24 cellular contexts compared by ENCODE assay signal in the genomic region with DNA sequence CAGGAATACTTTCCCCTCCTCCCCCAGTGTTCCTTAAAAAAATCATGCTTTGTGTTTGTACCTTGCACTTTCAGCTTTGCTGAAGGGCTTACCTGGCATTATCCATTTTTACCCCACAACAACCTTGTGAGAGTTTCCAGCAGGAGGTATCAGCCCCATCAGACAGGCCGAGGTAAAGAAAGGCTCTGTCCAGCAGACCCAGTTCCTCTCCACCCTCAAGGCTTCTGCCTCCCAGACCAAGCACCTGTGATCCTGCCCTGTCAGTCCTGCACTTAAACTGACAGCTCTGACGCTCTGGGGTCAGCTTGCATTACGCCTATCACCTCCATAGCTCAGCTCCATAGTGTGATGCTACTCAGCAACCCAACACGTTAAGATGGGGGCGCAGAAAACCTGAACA.
"Had no signal": no experiment of that assay in that cellular context is flagged by ENCODE, and none has a peak within 500 bp of the region (broad histone marks: within the 10 kb centered on the region; RNA-seq: fewer than 3 reads in every experiment).

No MANE protein-coding gene starts in this region.

- H2AFZ ChIP-seq: hepatocyte, parathyroid adenoma had no signal

- H3K27ac Mint-ChIP-seq: natural killer cell treated with Interleukin-12 subunit alpha and Interleukin-12 subunit beta and Interleukin-15 and Interleukin-18, amount 100 ng/mL, for 72 hours; progenitor cell of endocrine pancreas; stimulated activated memory B cell treated with anti-CD40 and anti-IgM and Interleukin-4, amounts not matched to agents 10 μg/mL and 1 μg/mL and 100 μg/mL, for 72 hours; stimulated activated naive CD8-positive, alpha-beta T cell treated with anti-CD3 and anti-CD28 coated beads, Interleukin-15, amount 100 ng/mL, for 72 hours; type B pancreatic cell had no signal

- H3K4me1 ChIP-seq: left ventricle myocardium inferior, parathyroid adenoma, right atrium auricular region, right lobe of liver, tibial nerve, vagina had no signal

- H3K36me3 Mint-ChIP-seq: naive thymus-derived CD4-positive, alpha-beta T cell; natural killer cell treated with Interleukin-12 subunit alpha and Interleukin-12 subunit beta and Interleukin-15 and Interleukin-18, amount 100 ng/mL, for 72 hours; stimulated activated memory B cell treated with anti-CD40 and anti-IgM and Interleukin-4, amounts not matched to agents 10 μg/mL and 1 μg/mL and 100 μg/mL, for 72 hours; type B pancreatic cell had no signal

- H3K4me1 Mint-ChIP-seq: stimulated activated memory B cell treated with anti-CD40 and anti-IgM and Interleukin-4, amounts not matched to agents 10 μg/mL and 1 μg/mL and 100 μg/mL, for 72 hours; stimulated activated naive CD8-positive, alpha-beta T cell treated with anti-CD3 and anti-CD28 coated beads, Interleukin-15, amount 100 ng/mL, for 72 hours had no signal

- H3K79me2 ChIP-seq: hepatocyte, parathyroid adenoma had no signal

- H3K4me3 ChIP-seq: hepatocyte, left ventricle myocardium inferior, lung, mucosa of descending colon, right atrium auricular region, right lobe of liver, smooth muscle cell, tibial nerve, vagina had no signal

- H3K4me3 Mint-ChIP-seq: naive thymus-derived CD4-positive, alpha-beta T cell; natural killer cell treated with Interleukin-12 subunit alpha and Interleukin-12 subunit beta and Interleukin-15 and Interleukin-18, amount 100 ng/mL, for 72 hours; stimulated activated memory B cell treated with anti-CD40 and anti-IgM and Interleukin-4, amounts not matched to agents 10 μg/mL and 1 μg/mL and 100 μg/mL, for 72 hours; stimulated activated naive CD8-positive, alpha-beta T cell treated with anti-CD3 and anti-CD28 coated beads, Interleukin-15, amount 100 ng/mL, for 72 hours; type B pancreatic cell had no signal

- H3K27me3 Mint-ChIP-seq: stimulated activated memory B cell treated with anti-CD40 and anti-IgM and Interleukin-4, amounts not matched to agents 10 μg/mL and 1 μg/mL and 100 μg/mL, for 72 hours had no signal

- H3K27me3 ChIP-seq: hepatocyte, right atrium auricular region, right lobe of liver, vagina had no signal

- H3K4me2 ChIP-seq: hepatocyte, smooth muscle cell had no signal

- H3K9ac ChIP-seq: parathyroid adenoma had no signal

- H3K9me3 Mint-ChIP-seq: natural killer cell treated with Interleukin-12 subunit alpha and Interleukin-12 subunit beta and Interleukin-15 and Interleukin-18, amount 100 ng/mL, for 72 hours; stimulated activated naive CD8-positive, alpha-beta T cell treated with anti-CD3 and anti-CD28 coated beads, Interleukin-15, amount 100 ng/mL, for 72 hours; type B pancreatic cell had no signal

- H3K9me3 ChIP-seq: left ventricle myocardium inferior, mucosa of descending colon, right atrium auricular region, right lobe of liver, tibial nerve, vagina had no signal

- ATAC-seq: mucosa of descending colon; naive thymus-derived CD4-positive, alpha-beta T cell; natural killer cell treated with Interleukin-12 subunit alpha and Interleukin-12 subunit beta and Interleukin-15 and Interleukin-18, amount 100 ng/mL, for 72 hours; right lobe of liver; stimulated activated memory B cell treated with anti-CD40 and anti-IgM and Interleukin-4, amounts not matched to agents 10 μg/mL and 1 μg/mL and 100 μg/mL, for 72 hours; stimulated activated naive CD8-positive, alpha-beta T cell treated with anti-CD3 and anti-CD28 coated beads, Interleukin-15, amount 100 ng/mL, for 72 hours had no signal

- DNase-seq: islet precursor cell; left ventricle myocardium inferior; midbrain; mucosa of descending colon; naive thymus-derived CD4-positive, alpha-beta T cell; right lobe of liver; stimulated activated CD4-positive, alpha-beta T cell treated with anti-CD3 and anti-CD28 coated beads, Interleukin-1b, Interleukin-23, amount 100 ng/mL, for 48 hours; stimulated activated CD4-positive, alpha-beta T cell treated with anti-CD3 and anti-CD28 coated beads, Interleukin-2, amount 100 ng/mL, for 48 hours; stimulated activated CD4-positive, alpha-beta T cell treated with anti-CD3 and anti-CD28 coated beads, Interleukin-4, amount 100 ng/mL, for 4 hours; stimulated activated CD8-positive, alpha-beta memory T cell treated with anti-CD3 and anti-CD28 coated beads, Interleukin-4, amount 100 ng/mL, for 48 hours; stimulated activated naive CD4-positive, alpha-beta T cell treated with Interleukin-2 at 50 U/mL for 16 hours; stimulated activated naive CD8-positive, alpha-beta T cell treated with anti-CD3 and anti-CD28 coated beads, Interleukin-15, amount 100 ng/mL, for 72 hours; substantia nigra had no signal

- H3K36me3 ChIP-seq: left ventricle myocardium inferior, right atrium auricular region, right lobe of liver, tibial nerve, vagina had no signal

- H3K27ac ChIP-seq: hepatocyte, left ventricle myocardium inferior, parathyroid adenoma, right atrium auricular region, right lobe of liver, tibial nerve, vagina had no signal
